14 cellular contexts compared by ENCODE assay signal in genomic region chr1:172393354-172393753, GRCh38. TPM values are rescaled to one million over a fixed set of nuclear protein-coding genes. Genes with fewer than 3 reads are reported as not detected.
DNase-seq lines count a peak whose midpoint lies in the region; ATAC-seq and TF ChIP-seq lines count a peak whose summit lies in the region.
"Had no signal": no experiment of that assay in that cellular context is flagged by ENCODE, and none has a peak within 500 bp of the region (broad histone marks: within the 10 kb centered on the region; RNA-seq: fewer than 3 reads in every experiment).

No MANE protein-coding gene starts in this region.

- H4K8ac ChIP-seq in mesenchymal stem cell (ENCODE audit: low read length) = no peak overlapping the region

- peak overlapping the region; percentile 68 for H2AK5ac ChIP-seq in mesenchymal stem cell (ENCODE audit: low read length, severe bottlenecking)

- no peak for TF ChIP-seq CTCF in activated CD8-positive, alpha-beta T cell treated with anti-CD3 and anti-CD28 coated beads for 36 hours (IDR thresholded peaks at IDR 0.05)
- TF ChIP-seq CTCF in thoracic aorta (IDR thresholded peaks at IDR 0.05) (no peak), brain microvascular endothelial cell (IDR thresholded peaks at IDR 0.05; ENCODE audit: low read depth, low read length, missing control alignments) (no peak)

- H3K9ac ChIP-seq in mesenchymal stem cell (ENCODE audit: low read length) = no peak overlapping the region

- H2BK15ac ChIP-seq in mesenchymal stem cell (ENCODE audit: low read depth, poor library complexity, severe bottlenecking) = no peak overlapping the region

- H3K4ac ChIP-seq in mesenchymal stem cell (ENCODE audit: low read depth in 1 of 2, low read length in 2 of 2) = peak overlapping the region in 1 of 2 experiments; percentile 64

- H3K4me1 Mint-ChIP-seq in activated T-cell treated with anti-CD3 and anti-CD28 coated beads, Interleukin-2, amount 50 U/mL, for 24 hours (ENCODE audit: low read depth) = peaks cover 73% of the 10 kb centered on the region
- H3K4me1 Mint-ChIP-seq in activated CD8-positive, alpha-beta T cell treated with anti-CD3 and anti-CD28 coated beads for 36 hours (ENCODE audit: low read depth) = peaks cover 59% of the 10 kb centered on the region

- no peak overlapping the region for H3K23ac ChIP-seq in mesenchymal stem cell (ENCODE audit: low read length in 2 of 2)

- H3K9me3 Mint-ChIP-seq in activated T-cell treated with anti-CD3 and anti-CD28 coated beads, Interleukin-2, amount 50 U/mL, for 24 hours = no peaks in the 10 kb centered on the region
- no peaks in the 10 kb centered on the region for H3K9me3 Mint-ChIP-seq in activated CD8-positive, alpha-beta T cell treated with anti-CD3 and anti-CD28 coated beads for 36 hours

- no peaks in the 10 kb centered on the region for H3K27me3 Mint-ChIP-seq in activated T-cell treated with anti-CD3 and anti-CD28 coated beads, Interleukin-2, amount 50 U/mL, for 24 hours
- H3K27me3 Mint-ChIP-seq in activated CD8-positive, alpha-beta T cell treated with anti-CD3 and anti-CD28 coated beads for 36 hours = no peaks in the 10 kb centered on the region

- H3K79me1 ChIP-seq in mesenchymal stem cell (replicated peaks; ENCODE audit: low read length, poor library complexity, severe bottlenecking) = peaks cover 4% of the 10 kb centered on the region

- H2BK12ac ChIP-seq in mesenchymal stem cell (ENCODE audit: low read length in 2 of 2) = peak overlapping the region in 1 of 2 experiments; percentile 49

- intact Hi-C loops in activated CD8-positive, alpha-beta T cell treated with anti-CD3 and anti-CD28 coated beads for 36 hours (cut with micrococcal nuclease) = loop anchor here (10.0 kb wide), 3 partner anchors 119 to 389 kb away; no protein-coding TSS in a partner anchor

- no peak overlapping the region for H2BK120ac ChIP-seq in mesenchymal stem cell (ENCODE audit: low read depth, low read length)

- CTCF ChIA-PET in activated CD8-positive, alpha-beta T cell treated with anti-CD3 and anti-CD28 coated beads for 36 hours (lab: Charles Lee) = interaction anchor here (1.0 to 2.3 kb wide), 4 partner anchors 16 to 391 kb away, joined by 3 to 7 read pairs (median 4); no protein-coding TSS in a partner anchor

- H3K4me1 ChIP-seq in mesenchymal stem cell (ENCODE audit: control insufficient read depth, insufficient read depth, low read depth, low read length) = peaks cover 5% of the 10 kb centered on the region
- H3K4me1 ChIP-seq in thoracic aorta (ENCODE audit: control insufficient read depth in 1 of 2, low read depth in 2 of 2) = peaks cover 28 to 67% of the 10 kb centered on the region in 2 donors
- H3K4me1 ChIP-seq: breast epithelium had no signal

- H2BK5ac ChIP-seq in mesenchymal stem cell (ENCODE audit: low read depth, low read length, poor library complexity, severe bottlenecking) = no peak overlapping the region

- ATAC-seq in activated CD8-positive, alpha-beta T cell treated with anti-CD3 and anti-CD28 coated beads for 36 hours = no peak
- ATAC-seq in thoracic aorta (ENCODE audit: insufficient number of reproducible peaks, low FRiP score, low read depth) = no peak
- ATAC-seq in GM19395 (IDR thresholded peaks at IDR 0.05; ENCODE audit: unreplicated experiment) = no peak
- ATAC-seq in SK-N-SH treated with all-trans-retinoic acid at 6 μM for 48 hours = no peak

- H3K27me3 ChIP-seq in mesenchymal stem cell (ENCODE audit: control insufficient read depth in 1 of 2, insufficient read depth in 1 of 2, low read length in 2 of 2) = no peaks in the 10 kb centered on the region
- no peaks in the 10 kb centered on the region for H3K27me3 ChIP-seq in thoracic aorta (replicated peaks; ENCODE audit: insufficient read depth)
- no peaks in the 10 kb centered on the region for H3K27me3 ChIP-seq in brain microvascular endothelial cell (replicated peaks)
- H3K27me3 ChIP-seq: breast epithelium, testis had no signal

- POLR2A ChIA-PET in activated CD8-positive, alpha-beta T cell treated with anti-CD3 and anti-CD28 coated beads for 36 hours (lab: Charles Lee) = interaction anchor here (0.8 to 3.0 kb wide), 2 partner anchors 35 to 228 kb away, joined by 3 to 17 read pairs; no protein-coding TSS in a partner anchor

- H3K27ac Mint-ChIP-seq in activated T-cell treated with anti-CD3 and anti-CD28 coated beads, Interleukin-2, amount 50 U/mL, for 24 hours = peak overlapping the region; percentile 28
- peak overlapping the region; percentile 85 for H3K27ac Mint-ChIP-seq in activated CD8-positive, alpha-beta T cell treated with anti-CD3 and anti-CD28 coated beads for 36 hours

- H3K27ac ChIP-seq in mesenchymal stem cell (ENCODE audit: low read length, poor library complexity, severe bottlenecking) = no peak overlapping the region
- H3K27ac ChIP-seq in thoracic aorta = peak overlapping the region; percentile 4 to 69
- no peak overlapping the region for H3K27ac ChIP-seq in brain microvascular endothelial cell

- H3K4me3 Mint-ChIP-seq in activated T-cell treated with anti-CD3 and anti-CD28 coated beads, Interleukin-2, amount 50 U/mL, for 24 hours = no peak overlapping the region
- no peak overlapping the region for H3K4me3 Mint-ChIP-seq in activated CD8-positive, alpha-beta T cell treated with anti-CD3 and anti-CD28 coated beads for 36 hours

- 80% methylated on average over 5 of the region's 5 CpGs for WGBS in mesenchymal stem cell

- no peak overlapping the region for H3K14ac ChIP-seq in mesenchymal stem cell (ENCODE audit: low read length in 2 of 2)

- in situ Hi-C loops in brain microvascular endothelial cell (cut with HindIII; ENCODE audit: low pct_ligation_motif_present, low sequenced_read_pairs) = no loop called here

- DNase-seq in activated T-cell treated with anti-CD3 and anti-CD28 coated beads, Interleukin-2, amount 50 U/mL, for 24 hours = no peak
- DNase-seq in activated T-cell treated with anti-CD3 and anti-CD28 coated beads, Interleukin-2, amount 50 U/mL, for 1 hour = no peak
- DNase-seq in activated CD8-positive, alpha-beta T cell treated with anti-CD3 and anti-CD28 coated beads for 36 hours = no peak
- no peak for DNase-seq in mesenchymal stem cell
- DNase-seq in thoracic aorta (ENCODE audit: low spot score) = no peak
- DNase-seq in brain microvascular endothelial cell = no peak
- DNase-seq: foreskin melanocyte, NCI-H2107, testis had no signal

- H3K36me3 ChIP-seq in mesenchymal stem cell (ENCODE audit: control insufficient read depth in 1 of 2, insufficient read depth in 2 of 2, low read depth in 1 of 2, low read length in 2 of 2) (peaks cover 0 to 3% of the 10 kb centered on the region in 2 experiments), thoracic aorta (no peaks in the 10 kb centered on the region), brain microvascular endothelial cell (replicated peaks) (no peaks in the 10 kb centered on the region)
- H3K36me3 ChIP-seq: breast epithelium had no signal

- no peak overlapping the region for H4K91ac ChIP-seq in mesenchymal stem cell (ENCODE audit: low read length)

- H3K9me3 ChIP-seq in mesenchymal stem cell (ENCODE audit: control insufficient read depth, low read length) = no peaks in the 10 kb centered on the region
- no peaks in the 10 kb centered on the region for H3K9me3 ChIP-seq in thoracic aorta
- H3K9me3 ChIP-seq: A549, breast epithelium, testis had no signal

- no peaks in the 10 kb centered on the region for H3K36me3 Mint-ChIP-seq in activated T-cell treated with anti-CD3 and anti-CD28 coated beads, Interleukin-2, amount 50 U/mL, for 24 hours (ENCODE audit: low read depth)
- no peaks in the 10 kb centered on the region for H3K36me3 Mint-ChIP-seq in activated CD8-positive, alpha-beta T cell treated with anti-CD3 and anti-CD28 coated beads for 36 hours (ENCODE audit: low read depth)

- no peak overlapping the region for H3K4me3 ChIP-seq in mesenchymal stem cell (ENCODE audit: insufficient read depth in 1 of 2, low read depth in 1 of 2, low read length in 2 of 2)
- no peak overlapping the region for H3K4me3 ChIP-seq in thoracic aorta
- H3K4me3 ChIP-seq in brain microvascular endothelial cell (ENCODE audit: low read depth, low read length) = no peak overlapping the region
- H3K4me3 ChIP-seq: A549, breast epithelium, testis had no signal

- no peak overlapping the region for H3K18ac ChIP-seq in mesenchymal stem cell (ENCODE audit: low read depth in 1 of 2, low read length in 2 of 2)

- H3K4me2 ChIP-seq in mesenchymal stem cell (ENCODE audit: low read length, poor library complexity, severe bottlenecking) = no peak overlapping the region

- no peak overlapping the region for H2AFZ ChIP-seq in mesenchymal stem cell (ENCODE audit: low read depth, low read length)

TF ChIP-seq in SK-N-SH treated with all-trans-retinoic acid at 6 μM for 48 hours, 23 proteins besides CTCF, POLR2A, EP300 and RAD21:
- TF ChIP-seq BACH2 (CRISPR knock-in tag; IDR thresholded peaks at IDR 0.05; ENCODE audit: borderline replicate concordance) (no peak), PATZ1 (CRISPR knock-in tag; IDR thresholded peaks at IDR 0.05; ENCODE audit: borderline replicate concordance) (no peak), ZC3H10 (CRISPR knock-in tag; IDR thresholded peaks at IDR 0.05) (no peak), ESRRG (CRISPR knock-in tag; IDR thresholded peaks at IDR 0.05) (no peak), PPARA (CRISPR knock-in tag; IDR thresholded peaks at IDR 0.05; ENCODE audit: borderline replicate concordance) (no peak), ZNF565 (CRISPR knock-in tag; conservative IDR thresholded peaks at IDR 0.05; ENCODE audit: low read depth) (no peak), TOX (CRISPR knock-in tag; IDR thresholded peaks at IDR 0.05; ENCODE audit: borderline replicate concordance) (no peak)
TF ChIP-seq in SK-N-SH treated with all-trans-retinoic acid at 6 μM for 48 hours: peak in this region for 0.

RNA-seq across cellular contexts. Expression of gene C1orf105, which starts 27.1 kb away (rescaled TPM):
- not detected for total RNA-seq in activated CD8-positive, alpha-beta T cell treated with anti-CD3 and anti-CD28 coated beads for 36 hours
- polyA plus RNA-seq in mesenchymal stem cell (2013, experiment 1 of 2) = not detected
- polyA plus RNA-seq in mesenchymal stem cell (2013, experiment 2 of 2) = not detected
- not detected for total RNA-seq in thoracic aorta
- total RNA-seq: breast epithelium, G401 had no signal

RNA-seq across cellular contexts. Expression of gene PIGC, which starts 50.5 kb away (rescaled TPM):
- 10 to 100 TPM; 17.8 to 19.5 TPM for total RNA-seq in activated CD8-positive, alpha-beta T cell treated with anti-CD3 and anti-CD28 coated beads for 36 hours
- polyA plus RNA-seq in mesenchymal stem cell (2013, experiment 1 of 2) = 17.6 TPM
- polyA plus RNA-seq in mesenchymal stem cell (2013, experiment 2 of 2) = 18.1 TPM
- 10 to 100 TPM; 14.3 to 20.2 TPM for total RNA-seq in thoracic aorta

Comparison
In these comparisons a context has a peak if more than half of its experiments do, and no peak if none do; other contexts are left out.
1. H3K27ac ChIP-seq: peak in thoracic aorta (2 of 2); none in mesenchymal stem cell (single experiment) and brain microvascular endothelial cell (single experiment).